In the genomic region with DNA sequence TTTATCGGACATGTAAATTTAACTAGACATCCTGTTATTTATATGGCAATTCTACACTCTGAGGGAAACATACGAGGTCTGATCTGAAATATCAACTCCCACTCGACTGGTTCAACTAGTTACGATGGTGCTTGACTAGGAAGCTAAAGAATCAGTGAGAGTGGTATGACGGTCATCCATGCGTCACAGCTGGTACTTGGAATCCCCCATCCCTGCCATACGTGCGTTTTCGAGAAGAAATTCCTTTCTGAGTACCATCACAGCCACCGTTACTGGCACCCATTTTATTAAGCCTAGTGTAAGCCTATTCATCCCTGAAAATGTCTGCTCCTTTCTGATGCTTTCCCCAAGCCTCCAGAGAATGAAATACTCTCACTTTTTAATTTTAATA, we compare ENCODE assay signal across 2 cellular contexts.
TF ChIP-seq lines count a peak whose summit lies in the region.

No MANE protein-coding gene starts in this region.

TF ChIP-seq in SK-N-SH treated with all-trans-retinoic acid at 6 μM for 48 hours, 23 proteins besides CTCF, POLR2A, EP300 and RAD21 (continued from another document):
- TF ChIP-seq, protein P1, sequence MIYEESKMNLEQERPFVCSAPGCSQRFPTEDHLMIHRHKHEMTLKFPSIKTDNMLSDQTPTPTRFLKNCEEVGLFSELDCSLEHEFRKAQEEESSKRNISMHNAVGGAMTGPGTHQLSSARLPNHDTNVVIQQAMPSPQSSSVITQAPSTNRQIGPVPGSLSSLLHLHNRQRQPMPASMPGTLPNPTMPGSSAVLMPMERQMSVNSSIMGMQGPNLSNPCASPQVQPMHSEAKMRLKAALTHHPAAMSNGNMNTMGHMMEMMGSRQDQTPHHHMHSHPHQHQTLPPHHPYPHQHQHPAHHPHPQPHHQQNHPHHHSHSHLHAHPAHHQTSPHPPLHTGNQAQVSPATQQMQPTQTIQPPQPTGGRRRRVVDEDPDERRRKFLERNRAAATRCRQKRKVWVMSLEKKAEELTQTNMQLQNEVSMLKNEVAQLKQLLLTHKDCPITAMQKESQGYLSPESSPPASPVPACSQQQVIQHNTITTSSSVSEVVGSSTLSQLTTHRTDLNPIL (CRISPR knock-in tag; IDR thresholded peaks at IDR 0.05; ENCODE audit: low read depth): no peak
- TF ChIP-seq ISL1 (CRISPR knock-in tag; IDR thresholded peaks at IDR 0.05): no peak
- no peak for TF ChIP-seq OSR1 (CRISPR knock-in tag; IDR thresholded peaks at IDR 0.05)
- TF ChIP-seq BACH2 (CRISPR knock-in tag; IDR thresholded peaks at IDR 0.05; ENCODE audit: borderline replicate concordance): no peak
- no peak for TF ChIP-seq ZNF8 (CRISPR knock-in tag; IDR thresholded peaks at IDR 0.05)
- TF ChIP-seq, protein P2, sequence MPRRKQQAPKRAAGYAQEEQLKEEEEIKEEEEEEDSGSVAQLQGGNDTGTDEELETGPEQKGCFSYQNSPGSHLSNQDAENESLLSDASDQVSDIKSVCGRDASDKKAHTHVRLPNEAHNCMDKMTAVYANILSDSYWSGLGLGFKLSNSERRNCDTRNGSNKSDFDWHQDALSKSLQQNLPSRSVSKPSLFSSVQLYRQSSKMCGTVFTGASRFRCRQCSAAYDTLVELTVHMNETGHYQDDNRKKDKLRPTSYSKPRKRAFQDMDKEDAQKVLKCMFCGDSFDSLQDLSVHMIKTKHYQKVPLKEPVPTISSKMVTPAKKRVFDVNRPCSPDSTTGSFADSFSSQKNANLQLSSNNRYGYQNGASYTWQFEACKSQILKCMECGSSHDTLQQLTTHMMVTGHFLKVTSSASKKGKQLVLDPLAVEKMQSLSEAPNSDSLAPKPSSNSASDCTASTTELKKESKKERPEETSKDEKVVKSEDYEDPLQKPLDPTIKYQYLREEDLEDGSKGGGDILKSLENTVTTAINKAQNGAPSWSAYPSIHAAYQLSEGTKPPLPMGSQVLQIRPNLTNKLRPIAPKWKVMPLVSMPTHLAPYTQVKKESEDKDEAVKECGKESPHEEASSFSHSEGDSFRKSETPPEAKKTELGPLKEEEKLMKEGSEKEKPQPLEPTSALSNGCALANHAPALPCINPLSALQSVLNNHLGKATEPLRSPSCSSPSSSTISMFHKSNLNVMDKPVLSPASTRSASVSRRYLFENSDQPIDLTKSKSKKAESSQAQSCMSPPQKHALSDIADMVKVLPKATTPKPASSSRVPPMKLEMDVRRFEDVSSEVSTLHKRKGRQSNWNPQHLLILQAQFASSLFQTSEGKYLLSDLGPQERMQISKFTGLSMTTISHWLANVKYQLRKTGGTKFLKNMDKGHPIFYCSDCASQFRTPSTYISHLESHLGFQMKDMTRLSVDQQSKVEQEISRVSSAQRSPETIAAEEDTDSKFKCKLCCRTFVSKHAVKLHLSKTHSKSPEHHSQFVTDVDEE (CRISPR knock-in tag; IDR thresholded peaks at IDR 0.05): no peak
- no peak for TF ChIP-seq ARNTL (CRISPR knock-in tag; IDR thresholded peaks at IDR 0.05; ENCODE audit: borderline replicate concordance, low read depth)
- TF ChIP-seq, protein P3, sequence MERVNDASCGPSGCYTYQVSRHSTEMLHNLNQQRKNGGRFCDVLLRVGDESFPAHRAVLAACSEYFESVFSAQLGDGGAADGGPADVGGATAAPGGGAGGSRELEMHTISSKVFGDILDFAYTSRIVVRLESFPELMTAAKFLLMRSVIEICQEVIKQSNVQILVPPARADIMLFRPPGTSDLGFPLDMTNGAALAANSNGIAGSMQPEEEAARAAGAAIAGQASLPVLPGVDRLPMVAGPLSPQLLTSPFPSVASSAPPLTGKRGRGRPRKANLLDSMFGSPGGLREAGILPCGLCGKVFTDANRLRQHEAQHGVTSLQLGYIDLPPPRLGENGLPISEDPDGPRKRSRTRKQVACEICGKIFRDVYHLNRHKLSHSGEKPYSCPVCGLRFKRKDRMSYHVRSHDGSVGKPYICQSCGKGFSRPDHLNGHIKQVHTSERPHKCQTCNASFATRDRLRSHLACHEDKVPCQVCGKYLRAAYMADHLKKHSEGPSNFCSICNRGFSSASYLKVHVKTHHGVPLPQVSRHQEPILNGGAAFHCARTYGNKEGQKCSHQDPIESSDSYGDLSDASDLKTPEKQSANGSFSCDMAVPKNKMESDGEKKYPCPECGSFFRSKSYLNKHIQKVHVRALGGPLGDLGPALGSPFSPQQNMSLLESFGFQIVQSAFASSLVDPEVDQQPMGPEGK (CRISPR knock-in tag; IDR thresholded peaks at IDR 0.05; ENCODE audit: borderline replicate concordance): no peak
- no peak for TF ChIP-seq SNAI2 (CRISPR knock-in tag; IDR thresholded peaks at IDR 0.05)
- no peak for TF ChIP-seq ZNF565 (CRISPR knock-in tag; conservative IDR thresholded peaks at IDR 0.05; ENCODE audit: low read depth)
- TF ChIP-seq ZC3H10 (CRISPR knock-in tag; IDR thresholded peaks at IDR 0.05): no peak

TF ChIP-seq in liver, 16 proteins besides CTCF, POLR2A, EP300 and RAD21 (continued from another document):
- TF ChIP-seq, protein P4, sequence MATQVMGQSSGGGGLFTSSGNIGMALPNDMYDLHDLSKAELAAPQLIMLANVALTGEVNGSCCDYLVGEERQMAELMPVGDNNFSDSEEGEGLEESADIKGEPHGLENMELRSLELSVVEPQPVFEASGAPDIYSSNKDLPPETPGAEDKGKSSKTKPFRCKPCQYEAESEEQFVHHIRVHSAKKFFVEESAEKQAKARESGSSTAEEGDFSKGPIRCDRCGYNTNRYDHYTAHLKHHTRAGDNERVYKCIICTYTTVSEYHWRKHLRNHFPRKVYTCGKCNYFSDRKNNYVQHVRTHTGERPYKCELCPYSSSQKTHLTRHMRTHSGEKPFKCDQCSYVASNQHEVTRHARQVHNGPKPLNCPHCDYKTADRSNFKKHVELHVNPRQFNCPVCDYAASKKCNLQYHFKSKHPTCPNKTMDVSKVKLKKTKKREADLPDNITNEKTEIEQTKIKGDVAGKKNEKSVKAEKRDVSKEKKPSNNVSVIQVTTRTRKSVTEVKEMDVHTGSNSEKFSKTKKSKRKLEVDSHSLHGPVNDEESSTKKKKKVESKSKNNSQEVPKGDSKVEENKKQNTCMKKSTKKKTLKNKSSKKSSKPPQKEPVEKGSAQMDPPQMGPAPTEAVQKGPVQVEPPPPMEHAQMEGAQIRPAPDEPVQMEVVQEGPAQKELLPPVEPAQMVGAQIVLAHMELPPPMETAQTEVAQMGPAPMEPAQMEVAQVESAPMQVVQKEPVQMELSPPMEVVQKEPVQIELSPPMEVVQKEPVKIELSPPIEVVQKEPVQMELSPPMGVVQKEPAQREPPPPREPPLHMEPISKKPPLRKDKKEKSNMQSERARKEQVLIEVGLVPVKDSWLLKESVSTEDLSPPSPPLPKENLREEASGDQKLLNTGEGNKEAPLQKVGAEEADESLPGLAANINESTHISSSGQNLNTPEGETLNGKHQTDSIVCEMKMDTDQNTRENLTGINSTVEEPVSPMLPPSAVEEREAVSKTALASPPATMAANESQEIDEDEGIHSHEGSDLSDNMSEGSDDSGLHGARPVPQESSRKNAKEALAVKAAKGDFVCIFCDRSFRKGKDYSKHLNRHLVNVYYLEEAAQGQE (IDR thresholded peaks at IDR 0.05): no peak
- TF ChIP-seq, protein P5, sequence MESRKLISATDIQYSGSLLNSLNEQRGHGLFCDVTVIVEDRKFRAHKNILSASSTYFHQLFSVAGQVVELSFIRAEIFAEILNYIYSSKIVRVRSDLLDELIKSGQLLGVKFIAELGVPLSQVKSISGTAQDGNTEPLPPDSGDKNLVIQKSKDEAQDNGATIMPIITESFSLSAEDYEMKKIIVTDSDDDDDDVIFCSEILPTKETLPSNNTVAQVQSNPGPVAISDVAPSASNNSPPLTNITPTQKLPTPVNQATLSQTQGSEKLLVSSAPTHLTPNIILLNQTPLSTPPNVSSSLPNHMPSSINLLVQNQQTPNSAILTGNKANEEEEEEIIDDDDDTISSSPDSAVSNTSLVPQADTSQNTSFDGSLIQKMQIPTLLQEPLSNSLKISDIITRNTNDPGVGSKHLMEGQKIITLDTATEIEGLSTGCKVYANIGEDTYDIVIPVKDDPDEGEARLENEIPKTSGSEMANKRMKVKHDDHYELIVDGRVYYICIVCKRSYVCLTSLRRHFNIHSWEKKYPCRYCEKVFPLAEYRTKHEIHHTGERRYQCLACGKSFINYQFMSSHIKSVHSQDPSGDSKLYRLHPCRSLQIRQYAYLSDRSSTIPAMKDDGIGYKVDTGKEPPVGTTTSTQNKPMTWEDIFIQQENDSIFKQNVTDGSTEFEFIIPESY (IDR thresholded peaks at IDR 0.05): no peak
- TF ChIP-seq GABPA (IDR thresholded peaks at IDR 0.05 in 1 of 2, conservative IDR thresholded peaks at IDR 0.05 in 1 of 2) (no peak), HNF4A (conservative IDR thresholded peaks at IDR 0.05) (no peak), SP1 (IDR thresholded peaks at IDR 0.05) (no peak)
- TF ChIP-seq, protein P6, sequence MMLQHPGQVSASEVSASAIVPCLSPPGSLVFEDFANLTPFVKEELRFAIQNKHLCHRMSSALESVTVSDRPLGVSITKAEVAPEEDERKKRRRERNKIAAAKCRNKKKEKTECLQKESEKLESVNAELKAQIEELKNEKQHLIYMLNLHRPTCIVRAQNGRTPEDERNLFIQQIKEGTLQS (IDR thresholded peaks at IDR 0.05): no peak
- TF ChIP-seq, protein P7, sequence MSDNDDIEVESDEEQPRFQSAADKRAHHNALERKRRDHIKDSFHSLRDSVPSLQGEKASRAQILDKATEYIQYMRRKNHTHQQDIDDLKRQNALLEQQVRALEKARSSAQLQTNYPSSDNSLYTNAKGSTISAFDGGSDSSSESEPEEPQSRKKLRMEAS (IDR thresholded peaks at IDR 0.05): no peak
